1 cellular context compared by ENCODE assay signal in the genomic region with DNA sequence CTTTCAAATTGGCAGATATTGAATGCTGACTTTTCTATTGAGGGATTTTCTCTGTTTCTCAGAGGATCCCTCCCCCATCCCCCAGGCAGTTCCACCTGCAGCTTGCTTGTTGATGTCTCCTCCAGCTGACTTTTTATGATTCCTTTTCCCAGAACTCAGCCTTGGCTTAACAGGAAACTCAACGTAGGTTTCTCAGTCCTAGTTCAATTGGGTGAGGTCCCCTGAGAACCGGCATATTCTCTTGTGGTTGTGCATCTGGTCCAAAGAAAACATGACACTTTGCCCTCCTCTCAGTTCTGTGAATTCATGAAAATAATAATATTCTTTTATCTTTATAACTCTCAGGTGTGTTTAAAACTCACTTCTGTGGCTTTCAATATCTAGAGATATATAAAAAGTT.
TF ChIP-seq lines count a peak whose summit lies in the region.

No MANE protein-coding gene starts in this region.

TF ChIP-seq in HEK293T, 16 proteins besides CTCF, POLR2A, EP300 and RAD21:
- no peak for TF ChIP-seq CTBP1 (IDR thresholded peaks at IDR 0.05; ENCODE audit: borderline replicate concordance)
- TF ChIP-seq ZNF384 (IDR thresholded peaks at IDR 0.05) = no peak
- no peak for TF ChIP-seq NFRKB (IDR thresholded peaks at IDR 0.05)
- TF ChIP-seq FOXK2 (IDR thresholded peaks at IDR 0.05) = no peak
- TF ChIP-seq SP1 (IDR thresholded peaks at IDR 0.05) = no peak
- no peak for TF ChIP-seq ARNT (IDR thresholded peaks at IDR 0.05)
- TF ChIP-seq FOXM1 (IDR thresholded peaks at IDR 0.05; ENCODE audit: borderline replicate concordance) = no peak
- no peak for TF ChIP-seq HDGF (IDR thresholded peaks at IDR 0.05; ENCODE audit: borderline replicate concordance)
- TF ChIP-seq ELF4 (IDR thresholded peaks at IDR 0.05) = no peak
- TF ChIP-seq, protein P1, sequence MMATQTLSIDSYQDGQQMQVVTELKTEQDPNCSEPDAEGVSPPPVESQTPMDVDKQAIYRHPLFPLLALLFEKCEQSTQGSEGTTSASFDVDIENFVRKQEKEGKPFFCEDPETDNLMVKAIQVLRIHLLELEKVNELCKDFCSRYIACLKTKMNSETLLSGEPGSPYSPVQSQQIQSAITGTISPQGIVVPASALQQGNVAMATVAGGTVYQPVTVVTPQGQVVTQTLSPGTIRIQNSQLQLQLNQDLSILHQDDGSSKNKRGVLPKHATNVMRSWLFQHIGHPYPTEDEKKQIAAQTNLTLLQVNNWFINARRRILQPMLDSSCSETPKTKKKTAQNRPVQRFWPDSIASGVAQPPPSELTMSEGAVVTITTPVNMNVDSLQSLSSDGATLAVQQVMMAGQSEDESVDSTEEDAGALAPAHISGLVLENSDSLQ (IDR thresholded peaks at IDR 0.05) = no peak
- no peak for TF ChIP-seq FOXA1 (IDR thresholded peaks at IDR 0.05)
- TF ChIP-seq L3MBTL2 (conservative IDR thresholded peaks at IDR 0.05) = no peak
